Comparison of ENCODE assay signal across 25 cellular contexts in genomic region chr16:82864332-82865040, GRCh38.
DNase-seq lines count a peak whose midpoint lies in the region; ATAC-seq, FAIRE-seq and TF ChIP-seq lines count a peak whose summit lies in the region.
"Had no signal": no experiment of that assay in that cellular context is flagged by ENCODE, and none has a peak within 500 bp of the region (broad histone marks: within the 10 kb centered on the region; RNA-seq: fewer than 3 reads in every experiment).

No MANE protein-coding gene starts in this region.

- no peak overlapping the region for H3K27ac ChIP-seq in endothelial cell of umbilical vein (ENCODE audit: insufficient read depth, low read depth, low read length)
- H3K27ac ChIP-seq: A549; BLaER1 treated with 17β-estradiol and CSF1 and Interleukin-3, amounts not matched to agents 10 nM and 100 nM had no signal

- BruUV-seq in endothelial cell of umbilical vein (replicated peaks; lab: Mats Ljungman, UMichigan), result no TSS peak

- no peaks in the 10 kb centered on the region for H3K4me1 ChIP-seq in endothelial cell of umbilical vein (ENCODE audit: control insufficient read depth, extremely low read depth, insufficient read depth, low read length)
- peaks cover 7% of the 10 kb centered on the region for H3K4me1 ChIP-seq in mucosa of descending colon (ENCODE audit: low read depth)
- H3K4me1 ChIP-seq: A549; BE2C; BLaER1 treated with 17β-estradiol and CSF1 and Interleukin-3, amounts not matched to agents 10 nM and 100 nM; HAP-1 had no signal

- intact Hi-C loops in endothelial cell of umbilical vein (cut with micrococcal nuclease) (no loop called here), mucosa of descending colon (cut with DNase I, micrococcal nuclease) (no loop called here)

- H3K36me3 ChIP-seq in endothelial cell of umbilical vein (ENCODE audit: control insufficient read depth in 2 of 2, extremely low read depth in 1 of 2, insufficient read depth in 2 of 2, low read length in 2 of 2) (no peaks in the 10 kb centered on the region), mucosa of descending colon (ENCODE audit: low read depth) (no peaks in the 10 kb centered on the region)
- H3K36me3 ChIP-seq: BE2C; BLaER1 treated with 17β-estradiol and CSF1 and Interleukin-3, amounts not matched to agents 10 nM and 100 nM; HAP-1 had no signal

- POLR2A ChIA-PET in endothelial cell of umbilical vein (lab: Charles Lee), result no interaction called here

- CTCF ChIA-PET in endothelial cell of umbilical vein (lab: Charles Lee), result no interaction called here

- H2AFZ ChIP-seq in endothelial cell of umbilical vein (ENCODE audit: low read depth, low read length), result no peak overlapping the region

- DNase-seq in NCI-H82 (lab: John Stamatoyannopoulos, UW) (peak; percentile 2), NCI-H82 treated with DMSO at 0.1 percent for 48 hours (lab: John Stamatoyannopoulos, UW; ENCODE audit: unreplicated experiment) (no peak), endothelial cell of umbilical vein (ENCODE audit: low read depth, low spot score) (no peak), mucosa of descending colon (peak in 1 of 3 donors; percentile 64), GM19239 (ENCODE audit: insufficient read length, low spot score) (no peak)
- DNase-seq: 8988T; ACHN; AML-193; BE2C; Calu3; CD4-positive, alpha-beta T cell; COR-L47; DMS53; DMS79 treated with DMSO at 0.1 percent for 48 hours; GF-D8; GOT3; HFFc6 had no signal

- no peak for TF ChIP-seq POLR2A in endothelial cell of umbilical vein (IDR thresholded peaks at IDR 0.05; ENCODE audit: low read depth, low read length)

- TF ChIP-seq CTCF in endothelial cell of umbilical vein (IDR thresholded peaks at IDR 0.05; ENCODE audit: extremely low read depth in 1 of 2, insufficient read depth in 1 of 2, low read depth in 1 of 2, low read length in 2 of 2) (no peak), mucosa of descending colon (IDR thresholded peaks at IDR 0.05) (no peak)

- no peaks in the 10 kb centered on the region for H3K79me2 ChIP-seq in endothelial cell of umbilical vein (ENCODE audit: control insufficient read depth, insufficient read depth, low read length)

- no peak overlapping the region for H3K9ac ChIP-seq in endothelial cell of umbilical vein (replicated peaks; ENCODE audit: extremely low read depth, insufficient read depth, low read length)
- H3K9ac ChIP-seq: BLaER1 treated with 17β-estradiol and CSF1 and Interleukin-3, amounts not matched to agents 10 nM and 100 nM had no signal

- dilution Hi-C loops in endothelial cell of umbilical vein (cut with MboI; ENCODE audit: extremely low pct_ligation_motif_present, low sequenced_read_pairs), result no loop called here

- no peak overlapping the region for H3K4me2 ChIP-seq in endothelial cell of umbilical vein (ENCODE audit: insufficient read depth, low read length)
- H3K4me2 ChIP-seq: A549; BLaER1 treated with 17β-estradiol and CSF1 and Interleukin-3, amounts not matched to agents 10 nM and 100 nM had no signal

- no peaks in the 10 kb centered on the region for H4K20me1 ChIP-seq in endothelial cell of umbilical vein (replicated peaks; ENCODE audit: control insufficient read depth, extremely low read depth, insufficient read depth, low read length)
- H4K20me1 ChIP-seq: BLaER1 treated with 17β-estradiol and CSF1 and Interleukin-3, amounts not matched to agents 10 nM and 100 nM had no signal

- H3K27me3 ChIP-seq in endothelial cell of umbilical vein (ENCODE audit: control insufficient read depth in 2 of 2, insufficient read depth in 2 of 2, low read length in 2 of 2), result no peaks in the 10 kb centered on the region
- H3K27me3 ChIP-seq: BE2C; BLaER1 treated with 17β-estradiol and CSF1 and Interleukin-3, amounts not matched to agents 10 nM and 100 nM had no signal

- H3K9me3 ChIP-seq in endothelial cell of umbilical vein (replicated peaks; ENCODE audit: control insufficient read depth, insufficient read depth, low read length), result no peaks in the 10 kb centered on the region
- peaks cover 6% of the 10 kb centered on the region for H3K9me3 ChIP-seq in mucosa of descending colon
- H3K9me3 ChIP-seq: A549, BE2C, HAP-1 had no signal

- peak; percentile 95 for ATAC-seq in mucosa of descending colon
- no peak for ATAC-seq in GM19328 (IDR thresholded peaks at IDR 0.05; ENCODE audit: unreplicated experiment)
- no peak for ATAC-seq in GM21515 (IDR thresholded peaks at IDR 0.05; ENCODE audit: unreplicated experiment)
- ATAC-seq: A549 had no signal

- H3K9me1 ChIP-seq in endothelial cell of umbilical vein (replicated peaks; ENCODE audit: control insufficient read depth, extremely low read depth, insufficient read depth, low read length), result no peaks in the 10 kb centered on the region

- FAIRE-seq in endothelial cell of umbilical vein (lab: Jason Lieb, UNC) (peak; percentile 77), GM19239 (lab: Jason Lieb, UNC) (no peak)
- FAIRE-seq: A549, GM12891, GM18507, H54 had no signal

- no peak overlapping the region for H3K4me3 ChIP-seq in endothelial cell of umbilical vein (replicated peaks in 1 of 3; ENCODE audit: insufficient read depth in 1 of 3, low read depth in 1 of 3, low read length in 3 of 3)
- H3K4me3 ChIP-seq in mucosa of descending colon, result no peak overlapping the region
- H3K4me3 ChIP-seq: A549; BLaER1 treated with 17β-estradiol and CSF1 and Interleukin-3, amounts not matched to agents 10 nM and 100 nM; HAP-1 had no signal

TF ChIP-seq in endothelial cell of umbilical vein, 7 proteins besides CTCF, POLR2A, EP300 and RAD21:
- TF ChIP-seq JUN (IDR thresholded peaks at IDR 0.05; ENCODE audit: borderline replicate concordance, insufficient read depth, insufficient read length, low read depth), result no peak
- TF ChIP-seq MYC (IDR thresholded peaks at IDR 0.05; ENCODE audit: low read depth, low read length), result no peak
- no peak for TF ChIP-seq FOS (IDR thresholded peaks at IDR 0.05; ENCODE audit: borderline replicate concordance, insufficient read depth, low read length)
- no peak for TF ChIP-seq GATA2 (IDR thresholded peaks at IDR 0.05; ENCODE audit: insufficient read depth, insufficient read length, low read depth, low read length)
- no peak for TF ChIP-seq POLR2AphosphoS5 (IDR thresholded peaks at IDR 0.05; ENCODE audit: insufficient read depth, low read depth, low read length)
- TF ChIP-seq EZH2 (IDR thresholded peaks at IDR 0.05; ENCODE audit: borderline replicate concordance, low read depth, low read length, severe bottlenecking), result no peak
- TF ChIP-seq, protein P1, sequence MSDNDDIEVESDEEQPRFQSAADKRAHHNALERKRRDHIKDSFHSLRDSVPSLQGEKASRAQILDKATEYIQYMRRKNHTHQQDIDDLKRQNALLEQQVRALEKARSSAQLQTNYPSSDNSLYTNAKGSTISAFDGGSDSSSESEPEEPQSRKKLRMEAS (IDR thresholded peaks at IDR 0.05; ENCODE audit: insufficient read depth, insufficient read length), result no peak
